In genomic region chr12:96295532-96296160, GRCh38 we compare ENCODE assay signal across 16 cellular contexts.
DNase-seq lines count a peak whose midpoint lies in the region; ATAC-seq lines count a peak whose summit lies in the region.
"Had no signal": no experiment of that assay in that cellular context is flagged by ENCODE, and none has a peak within 500 bp of the region (broad histone marks: within the 10 kb centered on the region; RNA-seq: fewer than 3 reads in every experiment).

No MANE protein-coding gene starts in this region.

- peak; percentile 66 for ATAC-seq in activated T-helper 17 cell treated with anti-CD3 and anti-CD28 coated beads, Interleukin-2, amount 50 U/mL, for 72 hours (replicated peaks)
- ATAC-seq in naive thymus-derived CD8-positive, alpha-beta T cell, result peak in 1 of 2 donors; percentile 41
- ATAC-seq in GM21576 (IDR thresholded peaks at IDR 0.05; ENCODE audit: unreplicated experiment), result no peak
- ATAC-seq in GM21360 (IDR thresholded peaks at IDR 0.05; ENCODE audit: unreplicated experiment), result no peak
- ATAC-seq: left colon had no signal

- peaks cover 27% of the 10 kb centered on the region for H3K36me3 Mint-ChIP-seq in activated CD4-positive, alpha-beta memory T cell treated with anti-CD3 and anti-CD28 coated beads for 36 hours
- H3K36me3 Mint-ChIP-seq in activated CD4-positive, alpha-beta memory T cell treated with anti-CD3 and anti-CD28 coated beads, Interleukin-2, amount 10 ng/mL, durations not matched to agents 7 days and 5 days (ENCODE audit: low read depth), result peaks cover 56% of the 10 kb centered on the region
- H3K36me3 Mint-ChIP-seq in activated T-helper 17 cell treated with anti-CD3 and anti-CD28 coated beads, Interleukin-2, amount 50 U/mL, for 72 hours (ENCODE audit: low read depth), result peaks cover 81% of the 10 kb centered on the region
- peaks cover 0 to 66% (median 28%) of the 10 kb centered on the region in 3 donors for H3K36me3 Mint-ChIP-seq in naive thymus-derived CD8-positive, alpha-beta T cell

- CTCF ChIA-PET in activated CD4-positive, alpha-beta memory T cell treated with anti-CD3 and anti-CD28 coated beads for 36 hours (lab: Charles Lee), result no interaction called here
- CTCF ChIA-PET in activated CD4-positive, alpha-beta memory T cell treated with anti-CD3 and anti-CD28 coated beads, Interleukin-2, amount 10 ng/mL, durations not matched to agents 7 days and 5 days (lab: Charles Lee), result interaction anchor here (1.3 to 1.6 kb wide), 2 partner anchors 12 to 83 kb away, joined by 3 read pairs; no protein-coding TSS in a partner anchor

- H3K4me1 Mint-ChIP-seq in activated CD4-positive, alpha-beta memory T cell treated with anti-CD3 and anti-CD28 coated beads for 36 hours (ENCODE audit: low read depth), result peaks cover 24% of the 10 kb centered on the region
- H3K4me1 Mint-ChIP-seq in activated CD4-positive, alpha-beta memory T cell treated with anti-CD3 and anti-CD28 coated beads, Interleukin-2, amount 10 ng/mL, durations not matched to agents 7 days and 5 days, result peaks cover 15% of the 10 kb centered on the region
- H3K4me1 Mint-ChIP-seq in activated T-helper 17 cell treated with anti-CD3 and anti-CD28 coated beads, Interleukin-2, amount 50 U/mL, for 72 hours, result peaks cover 5% of the 10 kb centered on the region
- peaks cover 4 to 23% (median 15%) of the 10 kb centered on the region in 4 donors for H3K4me1 Mint-ChIP-seq in naive thymus-derived CD8-positive, alpha-beta T cell

- POLR2A ChIA-PET in activated CD4-positive, alpha-beta memory T cell treated with anti-CD3 and anti-CD28 coated beads for 36 hours (lab: Charles Lee), result interaction anchor here (1.1 kb wide), 1 partner anchor 104 kb away, joined by 4 read pairs; the partner anchor contains the start of gene CDK17
- POLR2A ChIA-PET in activated CD4-positive, alpha-beta memory T cell treated with anti-CD3 and anti-CD28 coated beads, Interleukin-2, amount 10 ng/mL, durations not matched to agents 7 days and 5 days (lab: Charles Lee), result interaction anchor here (0.7 to 1.5 kb wide), 3 partner anchors 104 to 105 kb away, joined by 3 to 4 read pairs (median 3); partner anchors contain the start of gene CDK17
- POLR2A ChIA-PET in naive thymus-derived CD8-positive, alpha-beta T cell (lab: Charles Lee), result interaction anchor here (1.8 kb wide), 1 partner anchor 105 kb away, joined by 4 read pairs; the partner anchor contains the start of gene CDK17

- no peaks in the 10 kb centered on the region for H3K27me3 Mint-ChIP-seq in activated CD4-positive, alpha-beta memory T cell treated with anti-CD3 and anti-CD28 coated beads for 36 hours
- H3K27me3 Mint-ChIP-seq in activated CD4-positive, alpha-beta memory T cell treated with anti-CD3 and anti-CD28 coated beads, Interleukin-2, amount 10 ng/mL, durations not matched to agents 7 days and 5 days, result no peaks in the 10 kb centered on the region
- H3K27me3 Mint-ChIP-seq in activated T-helper 17 cell treated with anti-CD3 and anti-CD28 coated beads, Interleukin-2, amount 50 U/mL, for 72 hours, result no peaks in the 10 kb centered on the region
- no peaks in the 10 kb centered on the region for H3K27me3 Mint-ChIP-seq in naive thymus-derived CD8-positive, alpha-beta T cell

- no peaks in the 10 kb centered on the region for H3K9me3 Mint-ChIP-seq in activated CD4-positive, alpha-beta memory T cell treated with anti-CD3 and anti-CD28 coated beads for 36 hours
- no peaks in the 10 kb centered on the region for H3K9me3 Mint-ChIP-seq in activated CD4-positive, alpha-beta memory T cell treated with anti-CD3 and anti-CD28 coated beads, Interleukin-2, amount 10 ng/mL, durations not matched to agents 7 days and 5 days
- H3K9me3 Mint-ChIP-seq in activated T-helper 17 cell treated with anti-CD3 and anti-CD28 coated beads, Interleukin-2, amount 50 U/mL, for 72 hours, result no peaks in the 10 kb centered on the region
- H3K9me3 Mint-ChIP-seq in naive thymus-derived CD8-positive, alpha-beta T cell, result peaks cover 0 to 2% (median 0%) of the 10 kb centered on the region in 9 donors
- H3K9me3 Mint-ChIP-seq: T-helper 1 cell treated with Interleukin-12 subunit alpha and Interleukin-12 subunit beta and Interleukin-4 antibody, amounts not matched to agents 30 μg/mL and 1 μg/mL, for 36 hours had no signal

- H3K27ac Mint-ChIP-seq in activated CD4-positive, alpha-beta memory T cell treated with anti-CD3 and anti-CD28 coated beads for 36 hours, result peak overlapping the region; percentile 3
- H3K27ac Mint-ChIP-seq in activated CD4-positive, alpha-beta memory T cell treated with anti-CD3 and anti-CD28 coated beads, Interleukin-2, amount 10 ng/mL, durations not matched to agents 7 days and 5 days, result no peak overlapping the region
- H3K27ac Mint-ChIP-seq in activated T-helper 17 cell treated with anti-CD3 and anti-CD28 coated beads, Interleukin-2, amount 50 U/mL, for 72 hours, result peak overlapping the region; percentile 71
- peak overlapping the region in 7 of 10 donors; percentile 31 to 74 (median 65) for H3K27ac Mint-ChIP-seq in naive thymus-derived CD8-positive, alpha-beta T cell
- H3K27ac Mint-ChIP-seq: T-helper 1 cell treated with Interleukin-12 subunit alpha and Interleukin-12 subunit beta and Interleukin-4 antibody, amounts not matched to agents 30 μg/mL and 1 μg/mL, for 36 hours had no signal

- no peak overlapping the region for H3K4me3 Mint-ChIP-seq in activated CD4-positive, alpha-beta memory T cell treated with anti-CD3 and anti-CD28 coated beads for 36 hours
- no peak overlapping the region for H3K4me3 Mint-ChIP-seq in activated CD4-positive, alpha-beta memory T cell treated with anti-CD3 and anti-CD28 coated beads, Interleukin-2, amount 10 ng/mL, durations not matched to agents 7 days and 5 days
- peak overlapping the region; percentile 40 for H3K4me3 Mint-ChIP-seq in activated T-helper 17 cell treated with anti-CD3 and anti-CD28 coated beads, Interleukin-2, amount 50 U/mL, for 72 hours
- peak overlapping the region in 3 of 10 donors; percentile 43 to 54 (median 45) for H3K4me3 Mint-ChIP-seq in naive thymus-derived CD8-positive, alpha-beta T cell
- H3K4me3 Mint-ChIP-seq: T-helper 1 cell treated with Interleukin-12 subunit alpha and Interleukin-12 subunit beta and Interleukin-4 antibody, amounts not matched to agents 30 μg/mL and 1 μg/mL, for 36 hours had no signal

- no peak for DNase-seq in activated CD4-positive, alpha-beta memory T cell treated with anti-CD3 and anti-CD28 coated beads for 36 hours
- DNase-seq in activated CD4-positive, alpha-beta memory T cell treated with anti-CD3 and anti-CD28 coated beads, Interleukin-2, amount 10 ng/mL, durations not matched to agents 7 days and 5 days, result no peak
- DNase-seq in G401 (ENCODE audit: low spot score), result peak; percentile 24
- DNase-seq in naive thymus-derived CD8-positive, alpha-beta T cell, result peak in 1 of 10 donors; percentile 3
- no peak for DNase-seq in nucleus accumbens (lab: John Stamatoyannopoulos, UW)
- DNase-seq: activated CD8-positive, alpha-beta memory T cell treated with anti-CD3 and anti-CD28 coated beads, Interleukin-2, amount 50 U/mL, for 48 hours; adrenal gland; dorsolateral prefrontal cortex; left colon; NCI-H510A treated with DMSO at 0.1 percent for 48 hours; Right ventricle myocardium superior; thyroid gland had no signal

- intact Hi-C loops in activated CD4-positive, alpha-beta memory T cell treated with anti-CD3 and anti-CD28 coated beads for 36 hours (cut with micrococcal nuclease), result loop anchor here (10.0 kb wide), 1 partner anchor 99 kb away; no protein-coding TSS in a partner anchor

- in situ Hi-C loops in G401 (cut with HindIII; ENCODE audit: low sequenced_read_pairs), result no loop called here
